ENCODE assay signal across 10 cellular contexts in genomic region chr14:105487986-105488777, GRCh38. TPM values are rescaled to one million over a fixed set of nuclear protein-coding genes. Genes with fewer than 3 reads are reported as not detected.
DNase-seq lines count a peak whose midpoint lies in the region; ATAC-seq and TF ChIP-seq lines count a peak whose summit lies in the region.
"Had no signal": no experiment of that assay in that cellular context is flagged by ENCODE, and none has a peak within 500 bp of the region (broad histone marks: within the 10 kb centered on the region; RNA-seq: fewer than 3 reads in every experiment).

No MANE protein-coding gene starts in this region.

- no peak for ATAC-seq in activated naive CD4-positive, alpha-beta T cell treated with anti-CD3 and anti-CD28 coated beads, Interleukin-2, amount 50 U/mL, for 72 hours
- no peak for ATAC-seq in mucosa of descending colon

- 64 to 85% (median 70%) methylated on average over 12 to 26 of the region's 26 CpGs for WGBS in adrenal gland, 4 donors

- peak; percentile 36 for DNase-seq in activated naive CD4-positive, alpha-beta T cell treated with Interleukin-2 at 50 U/mL for 16 hours
- DNase-seq in activated naive CD4-positive, alpha-beta T cell treated with anti-CD3 and anti-CD28 coated beads, Interleukin-2, amount 50 U/mL, for 16 hours, result no peak
- DNase-seq in activated naive CD4-positive, alpha-beta T cell treated with anti-CD3 and anti-CD28 coated beads, Interleukin-2, amount 50 U/mL, for 72 hours (ENCODE audit: low spot score in 2 of 2), result no peak
- DNase-seq in mucosa of descending colon (peak; percentile 73 to 79 (median 78)), vagina (ENCODE audit: extremely low spot score in 2 of 2) (no peak), A172 (ENCODE audit: low spot score) (no peak), adrenal gland (no peak), anterior cingulate cortex (lab: John Stamatoyannopoulos, UW) (no peak)

- H3K27ac ChIP-seq in vagina (peak overlapping the region; percentile 97), adrenal gland (peak overlapping the region in 2 of 5 donors; percentile 2 to 44)

- H3K27me3 ChIP-seq in vagina, result no peaks in the 10 kb centered on the region
- peaks cover 11% of the 10 kb centered on the region for H3K27me3 ChIP-seq in adrenal gland

- no peak for TF ChIP-seq CTCF in mucosa of descending colon (IDR thresholded peaks at IDR 0.05)
- TF ChIP-seq CTCF in vagina (IDR thresholded peaks at IDR 0.05), result no peak
- no peak for TF ChIP-seq CTCF in adrenal gland (IDR thresholded peaks at IDR 0.05)

- H3K9me3 Mint-ChIP-seq in activated naive CD4-positive, alpha-beta T cell treated with anti-CD3 and anti-CD28 coated beads, Interleukin-2, amount 50 U/mL, for 72 hours, result no peaks in the 10 kb centered on the region

- H3K4me3 ChIP-seq in mucosa of descending colon (peak overlapping the region; percentile 39), vagina (peak overlapping the region; percentile 48 to 57), adrenal gland (peak overlapping the region in 1 of 4 donors; percentile 44)

- H3K36me3 ChIP-seq in mucosa of descending colon (ENCODE audit: low read depth), result peaks cover 6% of the 10 kb centered on the region
- H3K36me3 ChIP-seq in vagina, result no peaks in the 10 kb centered on the region
- H3K36me3 ChIP-seq in adrenal gland (replicated peaks in 1 of 2), result no peaks in the 10 kb centered on the region

- intact Hi-C loops in mucosa of descending colon (cut with DNase I, micrococcal nuclease), result no loop called here
- intact Hi-C loops in vagina (cut with DNase I), result loop anchor here (5.0 kb wide), 2 partner anchors 116 to 186 kb away; partner anchors contain the start of gene BRF1
- intact Hi-C loops in adrenal gland (cut with DNase I), result loop anchor here (5.0 kb wide), 2 partner anchors 41 to 116 kb away; no protein-coding TSS in a partner anchor

- no peak for TF ChIP-seq POLR2A in vagina (IDR thresholded peaks at IDR 0.05)
- no peak for TF ChIP-seq POLR2A in adrenal gland (IDR thresholded peaks at IDR 0.05)

- H3K4me1 ChIP-seq in mucosa of descending colon (ENCODE audit: low read depth) (peaks cover 58% of the 10 kb centered on the region), vagina (peaks cover 82% of the 10 kb centered on the region), adrenal gland (replicated peaks in 1 of 2) (peaks cover 7 to 35% of the 10 kb centered on the region in 2 donors)

- H3K27ac Mint-ChIP-seq in activated naive CD4-positive, alpha-beta T cell treated with anti-CD3 and anti-CD28 coated beads, Interleukin-2, amount 50 U/mL, for 72 hours, result peak overlapping the region; percentile 79 to 81

- H3K9me3 ChIP-seq in mucosa of descending colon (no peaks in the 10 kb centered on the region), vagina (no peaks in the 10 kb centered on the region), adrenal gland (replicated peaks in 1 of 3) (no peaks in the 10 kb centered on the region)

- peaks cover 0 to 5% of the 10 kb centered on the region in 2 donors for H3K36me3 Mint-ChIP-seq in activated naive CD4-positive, alpha-beta T cell treated with anti-CD3 and anti-CD28 coated beads, Interleukin-2, amount 50 U/mL, for 72 hours

RNA-seq across cellular contexts. Expression of gene CRIP1, which starts 1.5 kb away (rescaled TPM):
- 100 to 1,000 TPM; 200 to 214 TPM for total RNA-seq in activated naive CD4-positive, alpha-beta T cell treated with anti-CD3 and anti-CD28 coated beads, Interleukin-2, amount 50 U/mL, for 72 hours
- total RNA-seq in mucosa of descending colon, result 100 to 1,000 TPM in 2 of 3 donors, 10 to 100 TPM in 1; 41.3 to 144 (median 142) TPM
- 7.6 TPM for total RNA-seq in vagina
- total RNA-seq in A172 (2014; rRNA removed; shearing (Covaris generic)), result 1.5 TPM in 1 of 2 replicates, not detected in the other
- 10 to 100 TPM in 3 of 8 donors, 1 to 10 TPM in 5; 1.9 to 20.0 (median 9.3) TPM for total RNA-seq in adrenal gland
- 100 to 1,000 TPM in 1 of 3 donors, 10 to 100 TPM in 1, 1 to 10 TPM in 1; 5.9 to 157 (median 80.3) TPM for polyA plus RNA-seq in adrenal gland
- total RNA-seq: bronchial epithelial cell, H4 had no signal

RNA-seq across cellular contexts. Expression of gene TEDC1, which starts 2.9 kb away (rescaled TPM):
- total RNA-seq in activated naive CD4-positive, alpha-beta T cell treated with anti-CD3 and anti-CD28 coated beads, Interleukin-2, amount 50 U/mL, for 72 hours, result 10 to 100 TPM; 32.6 to 34.1 TPM
- total RNA-seq in mucosa of descending colon (10 to 100 TPM; 11.8 to 23.9 (median 21.8) TPM), vagina (5.9 TPM), adrenal gland (1 to 10 TPM; 1.4 to 6.2 (median 3.4) TPM)
- 14.1 and 21.9 TPM in 2 replicates for total RNA-seq in A172 (2014; rRNA removed; shearing (Covaris generic))
- 10 to 100 TPM in 2 of 3 donors, under 1 TPM in 1; 0.24 to 19.1 (median 12.7) TPM for polyA plus RNA-seq in adrenal gland

RNA-seq across cellular contexts. Expression of gene CRIP2, which starts 13.6 kb away (rescaled TPM):
- total RNA-seq in activated naive CD4-positive, alpha-beta T cell treated with anti-CD3 and anti-CD28 coated beads, Interleukin-2, amount 50 U/mL, for 72 hours, result under 1 TPM; 0.27 to 0.34 TPM
- total RNA-seq in mucosa of descending colon (10 to 100 TPM; 10.0 to 41.6 (median 23.5) TPM), vagina (126 TPM), adrenal gland (10 to 100 TPM; 36.4 to 90.6 (median 56.4) TPM)
- 195 and 204 TPM in 2 replicates for total RNA-seq in A172 (2014; rRNA removed; shearing (Covaris generic))
- 100 to 1,000 TPM in 2 of 3 donors, 1 to 10 TPM in 1; 5.9 to 193 (median 141) TPM for polyA plus RNA-seq in adrenal gland

RNA-seq across cellular contexts. Expression of gene TMEM121, which starts 38.2 kb away (rescaled TPM):
- total RNA-seq in activated naive CD4-positive, alpha-beta T cell treated with anti-CD3 and anti-CD28 coated beads, Interleukin-2, amount 50 U/mL, for 72 hours, result 10 to 100 TPM in 1 of 2 donors, 1 to 10 TPM in 1; 2.2 to 10.2 TPM
- total RNA-seq in mucosa of descending colon (1 to 10 TPM in 2 of 3 donors, under 1 TPM in 1; 0.38 to 4.0 (median 1.0) TPM), vagina (9.3 TPM), adrenal gland (10 to 100 TPM in 1 of 8 donors, 1 to 10 TPM in 7; 1.1 to 12.1 (median 1.5) TPM)
- 9.2 and 11.3 TPM in 2 replicates for total RNA-seq in A172 (2014; rRNA removed; shearing (Covaris generic))
- polyA plus RNA-seq in adrenal gland, result 1 to 10 TPM in 2 of 3 donors, not detected in 1; 1.9 to 2.0 TPM

Comparison
In these comparisons a context has a peak if more than half of its experiments do, and no peak if none do; other contexts are left out.
1. DNase-seq: peak in activated naive CD4-positive, alpha-beta T cell treated with Interleukin-2 at 50 U/mL for 16 hours (single experiment) and mucosa of descending colon (3 of 3); none in activated naive CD4-positive, alpha-beta T cell treated with anti-CD3 and anti-CD28 coated beads, Interleukin-2, amount 50 U/mL, for 16 hours (single experiment), activated naive CD4-positive, alpha-beta T cell treated with anti-CD3 and anti-CD28 coated beads, Interleukin-2, amount 50 U/mL, for 72 hours (0 of 2), vagina (0 of 2), A172 (single experiment), adrenal gland (0 of 7) and anterior cingulate cortex (0 of 58).
2. RNA of gene CRIP2, which starts 13.6 kb away (total RNA-seq): 195 to 204 TPM in A172, 126 TPM in vagina (single experiment), 36.4 to 90.6 TPM in adrenal gland and 10.0 to 41.6 TPM in mucosa of descending colon; 0.27 to 0.34 TPM in activated naive CD4-positive, alpha-beta T cell treated with anti-CD3 and anti-CD28 coated beads, Interleukin-2, amount 50 U/mL, for 72 hours; every median in the first group is over 4 times any median in the second.
3. intact Hi-C loops: an anchor here in vagina (5.0 kb wide) and adrenal gland (5.0 kb wide); none called in mucosa of descending colon.